Comparison of ENCODE assay signal across 7 cellular contexts in the genomic region with DNA sequence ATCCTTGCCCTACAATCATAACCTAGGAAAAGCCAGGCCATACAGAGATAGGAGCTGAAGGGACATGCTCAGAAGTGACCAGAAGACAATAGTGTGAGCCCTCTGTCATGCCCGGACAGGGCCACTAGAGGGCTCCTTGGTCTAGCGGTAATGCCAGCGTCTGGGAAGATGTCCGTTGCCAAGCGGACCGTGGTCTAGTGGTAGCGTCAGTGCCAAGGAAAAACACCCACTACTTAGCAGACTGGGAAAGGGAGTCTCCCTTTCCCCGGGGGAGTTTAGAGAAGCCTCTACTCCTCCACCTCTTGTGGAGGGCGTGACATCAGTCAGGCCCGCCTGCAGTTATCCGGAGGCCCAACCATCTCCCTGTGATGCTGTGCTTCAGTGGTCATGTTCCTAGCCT. TPM values are rescaled to one million over a fixed set of nuclear protein-coding genes. Genes with fewer than 3 reads are reported as not detected.
DNase-seq lines count a peak whose midpoint lies in the region; ATAC-seq and FAIRE-seq lines count a peak whose summit lies in the region.
"Not testable (repeated sequence)": the region's sequence is repeated elsewhere in the genome, so short reads cannot be mapped to it uniquely, and the experiment has no call there.

No MANE protein-coding gene starts in this region.

- H3K9me3 Mint-ChIP-seq in activated T-cell treated with anti-CD3 and anti-CD28 coated beads, Interleukin-2, amount 50 U/mL, for 4 hours: not testable (repeated sequence)

- DNase-seq in GF-D8 (lab: John Stamatoyannopoulos, UW) (peak; percentile 8), NCI-H1105 (lab: John Stamatoyannopoulos, UW) (peak; percentile 46), SHP77 (lab: John Stamatoyannopoulos, UW) (peak; percentile 38 to 45), left colon (peak; percentile 52 to 71), retina (peak; percentile 77)
- peak; percentile 27 for DNase-seq in activated T-cell treated with anti-CD3 and anti-CD28 coated beads, Interleukin-2, amount 50 U/mL, for 4 hours

- intact Hi-C loops in left colon (cut with DNase I, micrococcal nuclease): not testable (repeated sequence)

- H3K27me3 Mint-ChIP-seq in activated T-cell treated with anti-CD3 and anti-CD28 coated beads, Interleukin-2, amount 50 U/mL, for 4 hours (ENCODE audit: low read depth): not testable (repeated sequence)

- peak; percentile 65 for FAIRE-seq in endometrium (lab: Jason Lieb, UNC)

- H3K4me3 Mint-ChIP-seq in activated T-cell treated with anti-CD3 and anti-CD28 coated beads, Interleukin-2, amount 50 U/mL, for 4 hours: peak overlapping the region; percentile 29

- peaks cover 43% of the 10 kb centered on the region for H3K36me3 Mint-ChIP-seq in activated T-cell treated with anti-CD3 and anti-CD28 coated beads, Interleukin-2, amount 50 U/mL, for 4 hours (ENCODE audit: insufficient read depth)

- H3K4me1 Mint-ChIP-seq in activated T-cell treated with anti-CD3 and anti-CD28 coated beads, Interleukin-2, amount 50 U/mL, for 4 hours (ENCODE audit: low read depth): not testable (repeated sequence)

- not testable (repeated sequence) for ATAC-seq in activated T-cell treated with anti-CD3 and anti-CD28 coated beads, Interleukin-2, amount 50 U/mL, for 4 hours; left colon

RNA-seq across cellular contexts. Expression of gene PPT1, which starts 12.3 kb away (rescaled TPM):
- 100 to 1,000 TPM in 2 of 3 donors, 10 to 100 TPM in 1; 96.8 to 118 (median 109) TPM for total RNA-seq in activated T-cell treated with anti-CD3 and anti-CD28 coated beads, Interleukin-2, amount 50 U/mL, for 4 hours
- total RNA-seq in left colon: 10 to 100 TPM; 17.5 to 28.6 TPM

RNA-seq across cellular contexts. Expression of gene CAP1, which starts 44.2 kb away (rescaled TPM):
- 100 to 1,000 TPM; 349 to 426 (median 389) TPM for total RNA-seq in activated T-cell treated with anti-CD3 and anti-CD28 coated beads, Interleukin-2, amount 50 U/mL, for 4 hours
- total RNA-seq in left colon: 100 to 1,000 TPM; 474 to 514 TPM

Comparison
In these comparisons a context has a peak if more than half of its experiments do, and no peak if none do; other contexts are left out.
1. DNase-seq: peak in every context shown above with its lines; median percentile 77 in retina; 62 in left colon; 46 in NCI-H1105; 42 in SHP77; 27 in activated T-cell treated with anti-CD3 and anti-CD28 coated beads, Interleukin-2, amount 50 U/mL, for 4 hours; 8 in GF-D8.